1 cellular context compared by ENCODE assay signal in genomic region chr7:102457352-102457924, GRCh38.
TF ChIP-seq lines count a peak whose summit lies in the region.

No MANE protein-coding gene starts in this region.

TF ChIP-seq in SK-N-SH, 30 proteins besides CTCF, POLR2A, EP300 and RAD21 (continued from another document):
- no peak for TF ChIP-seq EZH2phosphoT487 (IDR thresholded peaks at IDR 0.05; ENCODE audit: borderline replicate concordance, low read depth)
- TF ChIP-seq, protein P1, sequence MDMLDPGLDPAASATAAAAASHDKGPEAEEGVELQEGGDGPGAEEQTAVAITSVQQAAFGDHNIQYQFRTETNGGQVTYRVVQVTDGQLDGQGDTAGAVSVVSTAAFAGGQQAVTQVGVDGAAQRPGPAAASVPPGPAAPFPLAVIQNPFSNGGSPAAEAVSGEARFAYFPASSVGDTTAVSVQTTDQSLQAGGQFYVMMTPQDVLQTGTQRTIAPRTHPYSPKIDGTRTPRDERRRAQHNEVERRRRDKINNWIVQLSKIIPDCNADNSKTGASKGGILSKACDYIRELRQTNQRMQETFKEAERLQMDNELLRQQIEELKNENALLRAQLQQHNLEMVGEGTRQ (IDR thresholded peaks at IDR 0.05; ENCODE audit: borderline replicate concordance, low read depth, low read length), result no peak
- TF ChIP-seq CHD2 (IDR thresholded peaks at IDR 0.05; ENCODE audit: low read length, partially characterized antibody), result no peak
- TF ChIP-seq TAF1 (IDR thresholded peaks at IDR 0.05; ENCODE audit: borderline replicate concordance, low read depth, low read length), result no peak
- TF ChIP-seq POLR2AphosphoS5 (IDR thresholded peaks at IDR 0.05; ENCODE audit: low read depth, low read length), result no peak
- TF ChIP-seq SMC3 (IDR thresholded peaks at IDR 0.05; ENCODE audit: low read depth, low read length), result no peak
- no peak for TF ChIP-seq SIN3A (IDR thresholded peaks at IDR 0.05; ENCODE audit: borderline replicate concordance, low read depth, low read length)
- TF ChIP-seq TCF12 (IDR thresholded peaks at IDR 0.05), result no peak
